ENCODE assay signal across 35 cellular contexts in the genomic region with DNA sequence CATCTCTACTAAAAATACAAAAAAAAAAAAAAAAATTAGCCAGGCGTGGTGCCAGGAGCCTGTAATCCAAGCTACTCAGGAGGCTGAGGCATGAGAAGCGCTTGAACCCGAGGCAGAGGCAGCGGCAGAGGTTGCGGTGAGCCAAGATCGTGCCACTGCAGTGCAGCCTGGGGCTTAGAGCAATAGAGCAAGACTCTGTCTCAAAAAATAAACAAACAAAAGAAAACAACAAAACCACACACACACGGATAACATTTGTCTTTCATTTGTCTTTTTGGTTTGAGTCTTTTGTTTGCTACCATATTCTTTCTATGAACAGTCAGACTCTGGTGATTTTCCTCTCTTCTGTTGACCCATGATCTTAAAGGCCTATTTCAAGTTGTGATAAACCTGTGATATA.
"Had no signal": no experiment of that assay in that cellular context is flagged by ENCODE, and none has a peak within 500 bp of the region (broad histone marks: within the 10 kb centered on the region; RNA-seq: fewer than 3 reads in every experiment).

No MANE protein-coding gene starts in this region.

- H3K4me3 ChIP-seq: MG63 had no signal

- DNase-seq: Karpas-422, Kasumi-1, MG63, MM.1S, MV-4-11, NCI-H1048, NCI-H1092, NCI-H1092 treated with DMSO at 0.1 percent for 48 hours, NCI-H1105, NCI-H1105 treated with DMSO at 0.1 percent for 48 hours, NCI-H1417, NCI-H1417 treated with DMSO at 0.1 percent for 48 hours, NCI-H1436, NCI-H1436 treated with DMSO at 0.1 percent for 48 hours, NCI-H146, NCI-H1694, NCI-H1694 treated with DMSO at 0.1 percent for 48 hours, NCI-H187, NCI-H187 treated with DMSO at 0.1 percent for 48 hours, NCI-H1930, NCI-H2029, NCI-H2029 treated with DMSO at 0.1 percent for 48 hours, NCI-H2081, NCI-H2081 treated with DMSO at 0.1 percent for 48 hours, NCI-H2107, NCI-H2171, NCI-H2171 treated with DMSO at 0.1 percent for 48 hours, NCI-H2227 treated with DMSO at 0.1 percent for 48 hours, NCI-H226, NCI-H345, NCI-H446, NCI-H446 treated with DMSO at 0.1 percent for 48 hours, NCI-H510A, NCI-H510A treated with DMSO at 0.1 percent for 48 hours, NCI-H524 had no signal

- H3K27me3 ChIP-seq: MG63 had no signal

- H3K9me3 ChIP-seq: MG63 had no signal

- H3K36me3 ChIP-seq: MG63 had no signal
